ENCODE assay signal across 8 cellular contexts in genomic region chr13:27449936-27450828, GRCh38.
DNase-seq lines count a peak whose midpoint lies in the region; ATAC-seq and TF ChIP-seq lines count a peak whose summit lies in the region.

MTIF3 (minus strand) TSS chr13:27450564; CDS start chr13:27440448, 10,116 bp downstream.

- peak; percentile 83 for TF ChIP-seq POLR2A in GM18951 (IDR thresholded peaks at IDR 0.05; ENCODE audit: extremely low read depth, insufficient read depth, insufficient read length)

- DNase-seq in AG08396 (ENCODE audit: low spot score): peak; percentile 89
- peak; percentile 94 for DNase-seq in NCI-H345 (lab: John Stamatoyannopoulos, UW)
- peak; percentile 86 to 95 (median 92) for DNase-seq in activated CD4-positive, CD25-positive, alpha-beta regulatory T cell (lab: John Stamatoyannopoulos, UW)
- peak; percentile 98 for DNase-seq in central memory CD4-positive, alpha-beta T cell
- DNase-seq in inferior parietal cortex (ENCODE audit: extremely low spot score): peak; percentile 95
- DNase-seq in stimulated activated CD4-positive, alpha-beta T cell treated with anti-CD3 and anti-CD28 coated beads, Interleukin-12 subunit alpha, Interleukin-12 subunit beta, amount 100 ng/mL, for 24 hours (ENCODE audit: low read depth in 2 of 2): peak; percentile 91 to 95

- ATAC-seq in HG03196 (IDR thresholded peaks at IDR 0.05; ENCODE audit: unreplicated experiment): peak; percentile 74

- in situ Hi-C loops in GM18951 (cut with MboI; ENCODE audit: low sequenced_read_pairs, unreplicated experiment): no loop called here

Comparison
In these comparisons a context has a peak if more than half of its experiments do, and no peak if none do; other contexts are left out.
1. Peak in every context shown above with its lines: DNase-seq and ATAC-seq.